Comparison of ENCODE assay signal across 13 cellular contexts in the genomic region with DNA sequence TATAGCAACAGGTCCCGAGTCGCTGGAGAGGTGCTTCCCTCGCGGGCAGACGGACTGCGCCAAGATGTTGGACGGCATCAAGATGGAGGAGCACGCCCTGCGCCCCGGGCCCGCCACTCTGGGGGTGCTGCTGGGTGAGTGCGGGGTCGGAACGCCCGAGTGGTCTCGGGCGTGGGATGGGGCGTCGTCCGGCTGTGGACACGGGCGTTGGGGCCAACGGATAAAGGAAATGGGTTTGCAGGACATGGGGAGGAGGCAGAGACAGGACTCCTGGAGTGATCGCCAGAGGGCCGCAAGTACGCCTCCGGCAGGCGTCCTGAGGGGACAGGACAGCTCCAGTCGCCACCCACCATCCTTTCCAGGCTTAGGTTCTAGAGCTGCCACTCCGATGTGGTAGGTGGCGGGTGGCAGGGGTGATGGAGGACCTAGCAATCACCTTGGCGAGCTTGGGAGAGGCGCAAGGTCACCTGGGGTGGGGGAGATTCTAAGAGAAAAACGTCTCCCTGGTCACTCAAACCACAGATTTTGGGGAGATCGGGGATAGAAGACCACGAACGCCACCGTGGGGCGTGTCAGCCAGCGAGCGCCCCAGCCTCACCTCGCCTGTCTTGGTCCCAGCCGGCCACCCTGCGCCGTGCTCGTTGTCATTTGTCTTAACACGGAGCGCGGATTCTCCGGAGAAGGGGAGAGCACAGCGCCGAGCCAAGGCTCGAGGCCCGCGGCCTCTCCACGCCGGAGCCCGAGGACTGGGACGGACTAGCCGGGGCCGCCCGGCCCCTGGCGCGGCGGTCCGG. TPM values are rescaled to one million over a fixed set of nuclear protein-coding genes. Genes with fewer than 3 reads are reported as not detected.
DNase-seq lines count a peak whose midpoint lies in the region; ATAC-seq, FAIRE-seq and TF ChIP-seq lines count a peak whose summit lies in the region.
"Had no signal": no experiment of that assay in that cellular context is flagged by ENCODE, and none has a peak within 500 bp of the region (broad histone marks: within the 10 kb centered on the region; RNA-seq: fewer than 3 reads in every experiment).

No MANE protein-coding gene starts in this region.

- H3K36me3 ChIP-seq in Panc1 (ENCODE audit: control insufficient read depth, insufficient read depth, low read length) (no peaks in the 10 kb centered on the region), gastrocnemius medialis (no peaks in the 10 kb centered on the region), small intestine (ENCODE audit: control insufficient read depth in 2 of 2, insufficient read depth in 2 of 2, low read length in 2 of 2) (no peaks in the 10 kb centered on the region)
- H3K36me3 ChIP-seq: esophagus squamous epithelium had no signal

- no TSS peak for BruUV-seq in Panc1 (replicated peaks; lab: Mats Ljungman, UMichigan)

- H3K9me3 Mint-ChIP-seq in glutamatergic neuron (ENCODE audit: unreplicated experiment), result peaks cover 10% of the 10 kb centered on the region

- H3K36me3 Mint-ChIP-seq in glutamatergic neuron (ENCODE audit: unreplicated experiment), result peaks cover 5% of the 10 kb centered on the region

- in situ Hi-C loops in Panc1 (cut with HindIII; ENCODE audit: low pct_unique_long_range_greater_than_20kb, low sequenced_read_pairs) (no loop called here), gastrocnemius medialis (cut with MboI; ENCODE audit: low sequenced_read_pairs in 4 of 4) (loop anchor here in 1 of 4 donors (10.0 kb wide), 1 partner anchor 170 kb away; no protein-coding TSS in a partner anchor)

- H3K27ac ChIP-seq in Panc1 (ENCODE audit: low read length) (no peak overlapping the region), gastrocnemius medialis (no peak overlapping the region), small intestine (ENCODE audit: low read depth in 1 of 2, low read length in 1 of 2) (no peak overlapping the region)
- H3K27ac ChIP-seq: esophagus squamous epithelium, HL-60 had no signal

- CTCF ChIA-PET in Panc1 (lab: Charles Lee), result interaction anchor here (0.5 kb wide), 1 partner anchor 64 kb away, joined by 3 read pairs; no protein-coding TSS in a partner anchor

- no peaks in the 10 kb centered on the region for H3K27me3 ChIP-seq in Panc1 (ENCODE audit: control insufficient read depth, insufficient read depth, low read length)
- peaks cover 66 to 74% (median 69%) of the 10 kb centered on the region in 3 donors for H3K27me3 ChIP-seq in gastrocnemius medialis
- H3K27me3 ChIP-seq in small intestine (ENCODE audit: control insufficient read depth in 2 of 2, insufficient read depth in 2 of 2, low read length in 2 of 2), result peaks cover 28 to 67% of the 10 kb centered on the region in 2 donors

- WGBS in small intestine, 3 donors, result 3 to 10% (median 7%) methylated on average over 65 to 66 of the region's 66 CpGs

- POLR2A ChIA-PET in Panc1 (lab: Charles Lee), result no interaction called here

- H3K4me1 Mint-ChIP-seq in glutamatergic neuron (ENCODE audit: low read depth, unreplicated experiment), result peaks cover 12% of the 10 kb centered on the region

- H3K4me1 ChIP-seq in Panc1 (ENCODE audit: control insufficient read depth, insufficient read depth, low read length), result no peaks in the 10 kb centered on the region
- H3K4me1 ChIP-seq in gastrocnemius medialis, result peaks cover 9 to 16% of the 10 kb centered on the region in 2 donors
- peaks cover 0 to 4% of the 10 kb centered on the region in 2 donors for H3K4me1 ChIP-seq in small intestine (ENCODE audit: control insufficient read depth in 2 of 2, insufficient read depth in 1 of 2, low read depth in 1 of 2, low read length in 1 of 2)

- ATAC-seq in Panc1 (no peak), gastrocnemius medialis (no peak), GM19395 (IDR thresholded peaks at IDR 0.05; ENCODE audit: unreplicated experiment) (no peak), GM18519 (IDR thresholded peaks at IDR 0.05; ENCODE audit: low FRiP score, unreplicated experiment) (no peak)
- ATAC-seq: GM12878 had no signal

- H3K4me3 Mint-ChIP-seq in glutamatergic neuron (ENCODE audit: unreplicated experiment), result peak overlapping the region; percentile 49

- intact Hi-C loops in Panc1 (cut with micrococcal nuclease; ENCODE audit: unreplicated experiment), result no loop called here
- intact Hi-C loops in gastrocnemius medialis (cut with DNase I; ENCODE audit: low total_unique reads), result no loop called here

- TF ChIP-seq POLR2A in gastrocnemius medialis (IDR thresholded peaks at IDR 0.05), result no peak

- peak overlapping the region; percentile 24 to 27; a peak in 2 of 4 replicates for H3K4me3 ChIP-seq in Panc1 (ENCODE audit: low read depth in 2 of 2, low read length in 2 of 2)
- peak overlapping the region in 3 of 4 donors; percentile 10 to 15 (median 13) for H3K4me3 ChIP-seq in gastrocnemius medialis
- peak overlapping the region in 1 of 2 donors; percentile 38 for H3K4me3 ChIP-seq in small intestine (ENCODE audit: low read depth in 1 of 2, low read length in 2 of 2)
- H3K4me3 ChIP-seq: GM12878 had no signal

- H3K9me3 ChIP-seq in Panc1 (ENCODE audit: control insufficient read depth, insufficient read depth, low read depth, low read length) (no peaks in the 10 kb centered on the region), gastrocnemius medialis (no peaks in the 10 kb centered on the region), small intestine (ENCODE audit: control insufficient read depth, low read depth) (no peaks in the 10 kb centered on the region)
- H3K9me3 ChIP-seq: esophagus squamous epithelium had no signal

- H3K27me3 Mint-ChIP-seq in glutamatergic neuron (ENCODE audit: unreplicated experiment), result peaks cover 38% of the 10 kb centered on the region

- DNase-seq in NCI-H748 (lab: John Stamatoyannopoulos, UW; ENCODE audit: unreplicated experiment), result peak; percentile 48
- no peak for DNase-seq in NCI-H748 treated with DMSO at 0.1 percent for 48 hours (lab: John Stamatoyannopoulos, UW)
- no peak for DNase-seq in Panc1 (ENCODE audit: low read depth, low spot score)
- peak; percentile 32 for DNase-seq in glutamatergic neuron
- DNase-seq in gastrocnemius medialis, result no peak
- DNase-seq in small intestine, result no peak
- DNase-seq: activated naive CD4-positive, alpha-beta T cell treated with anti-CD3 and anti-CD28 coated beads, Interleukin-2, amount 50 U/mL, for 16 hours; esophagus squamous epithelium; midbrain had no signal

- H3K27ac Mint-ChIP-seq in glutamatergic neuron (ENCODE audit: unreplicated experiment), result no peak overlapping the region

- TF ChIP-seq CTCF in Panc1 (IDR thresholded peaks at IDR 0.05) (no peak), glutamatergic neuron (IDR thresholded peaks at IDR 0.05; ENCODE audit: partially characterized antibody, unreplicated experiment) (no peak), gastrocnemius medialis (IDR thresholded peaks at IDR 0.05 in 4 of 5, conservative IDR thresholded peaks at IDR 0.05 in 1 of 5) (no peak)

- no peak for FAIRE-seq in small intestine (lab: Jason Lieb, UNC)
- FAIRE-seq: GM12878 had no signal

RNA-seq across cellular contexts. Expression of a gene that starts 0.9 kb away (rescaled TPM):
- total RNA-seq in Panc1 (2021; ENCODE audit: unreplicated experiment) (2.6 TPM), glutamatergic neuron (ENCODE audit: unreplicated experiment) (0.27 TPM), gastrocnemius medialis (under 1 TPM in 3 of 4 donors, not detected in 1; 0.31 to 0.46 (median 0.35) TPM)
- polyA plus RNA-seq in Panc1 (2012; ENCODE audit: insufficient read length), result 4.2 TPM
- under 1 TPM in 1 of 3 donors, not detected in 2; 0.13 TPM for polyA plus RNA-seq in small intestine
- total RNA-seq: GM12878 had no signal
- polyA plus RNA-seq: GM12878 had no signal

Comparison
In these comparisons a context has a peak if more than half of its experiments do, and no peak if none do; other contexts are left out.
1. DNase-seq: peak in NCI-H748 (single experiment) and glutamatergic neuron (single experiment); none in NCI-H748 treated with DMSO at 0.1 percent for 48 hours (single experiment), Panc1 (single experiment), gastrocnemius medialis (0 of 2) and small intestine (single experiment).